In the genomic region with DNA sequence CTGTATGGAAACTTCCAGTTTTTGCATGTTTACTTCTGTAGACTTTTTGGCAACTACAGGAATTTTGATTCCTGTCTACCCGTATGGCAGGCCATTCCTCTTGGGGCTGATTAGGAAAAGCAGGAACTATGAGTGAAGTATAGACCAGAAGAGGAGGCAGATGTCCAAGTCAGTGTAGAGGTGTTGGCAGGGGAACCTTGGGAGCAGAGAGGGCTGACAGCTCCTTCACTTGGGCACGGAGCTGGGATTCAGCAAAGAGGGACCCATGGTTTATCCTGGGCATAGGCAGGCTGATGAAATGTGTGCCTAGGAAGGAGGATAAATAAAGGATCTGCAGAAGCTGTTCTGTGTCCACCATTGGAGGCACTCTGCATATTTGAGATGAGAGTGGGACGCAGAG, we compare ENCODE assay signal across 22 cellular contexts. TPM values are rescaled to one million over a fixed set of nuclear protein-coding genes. Genes with fewer than 3 reads are reported as not detected.
DNase-seq lines count a peak whose midpoint lies in the region; ATAC-seq and TF ChIP-seq lines count a peak whose summit lies in the region.
"Had no signal": no experiment of that assay in that cellular context is flagged by ENCODE, and none has a peak within 500 bp of the region (broad histone marks: within the 10 kb centered on the region; RNA-seq: fewer than 3 reads in every experiment).

No MANE protein-coding gene starts in this region.

- DNase-seq in cardiac septum (ENCODE audit: low spot score) (peak; percentile 9), Right ventricle myocardium superior (no peak), mesothelial cell of epicardium (ENCODE audit: low spot score in 2 of 2, unreplicated experiment in 2 of 2) (no peak), vagina (ENCODE audit: extremely low spot score in 2 of 2) (no peak), SIG-M5 treated with dmso at 0.1 percent for 504 hours (lab: John Stamatoyannopoulos, UW; ENCODE audit: unreplicated experiment) (no peak)
- no peak for DNase-seq in activated CD8-positive, alpha-beta memory T cell treated with anti-CD3 and anti-CD28 coated beads, Interleukin-2, amount 50 U/mL, for 4 hours
- no peak for DNase-seq in activated CD4-positive, alpha-beta T cell treated with anti-CD3 and anti-CD28 coated beads, Interleukin-2, amount 50 U/mL, for 1 hour
- DNase-seq: 8988T; AML-193; CD8-positive, alpha-beta memory T cell; EL; NCI-H1105; NCI-H146; NCI-H2029 treated with DMSO at 0.1 percent for 48 hours; NCI-H226; NCI-H524 treated with DMSO at 0.1 percent for 48 hours; NCI-H82; SJCRH30 had no signal

- H3K27me3 ChIP-seq in vagina = no peaks in the 10 kb centered on the region
- H3K27me3 ChIP-seq: SJCRH30 had no signal

- peaks cover 0 to 86% of the 10 kb centered on the region in 2 donors for H3K36me3 ChIP-seq in vagina

- peak overlapping the region; percentile 39 for H3K27ac ChIP-seq in vagina
- H3K27ac ChIP-seq: SJCRH30 had no signal

- no peaks in the 10 kb centered on the region for H3K9me3 Mint-ChIP-seq in mesothelial cell of epicardium
- H3K9me3 Mint-ChIP-seq: CD8-positive, alpha-beta memory T cell; IgD-negative memory B cell had no signal

- H3K9me3 ChIP-seq in vagina = no peaks in the 10 kb centered on the region
- H3K9me3 ChIP-seq: SJCRH30 had no signal

- peaks cover 6% of the 10 kb centered on the region for H3K4me1 Mint-ChIP-seq in mesothelial cell of epicardium
- H3K4me1 Mint-ChIP-seq: CD8-positive, alpha-beta memory T cell; IgD-negative memory B cell had no signal

- no peaks in the 10 kb centered on the region for H3K27me3 Mint-ChIP-seq in mesothelial cell of epicardium (ENCODE audit: low read depth)

- H3K4me3 Mint-ChIP-seq in mesothelial cell of epicardium = no peak overlapping the region
- H3K4me3 Mint-ChIP-seq: CD8-positive, alpha-beta memory T cell; IgD-negative memory B cell had no signal

- TF ChIP-seq CTCF in mesothelial cell of epicardium (IDR thresholded peaks at IDR 0.05; ENCODE audit: unreplicated experiment) = no peak
- no peak for TF ChIP-seq CTCF in vagina (IDR thresholded peaks at IDR 0.05)

- no peak for TF ChIP-seq POLR2A in vagina (IDR thresholded peaks at IDR 0.05)

- intact Hi-C loops in cardiac septum (cut with DNase I) (no loop called here), Right ventricle myocardium superior (cut with DNase I) (no loop called here), vagina (cut with DNase I) (no loop called here)

- H3K4me3 ChIP-seq in vagina = no peak overlapping the region
- H3K4me3 ChIP-seq: SJCRH30 had no signal

- no peaks in the 10 kb centered on the region for H3K4me1 ChIP-seq in vagina
- H3K4me1 ChIP-seq: SJCRH30 had no signal

- no peak for ATAC-seq in Right ventricle myocardium superior (ENCODE audit: poor library complexity)
- ATAC-seq in SK-N-SH treated with all-trans-retinoic acid at 6 μM for 48 hours = peak; percentile 38
- ATAC-seq: Panc1 had no signal

- peaks cover 49% of the 10 kb centered on the region for H3K36me3 Mint-ChIP-seq in mesothelial cell of epicardium
- H3K36me3 Mint-ChIP-seq: CD8-positive, alpha-beta memory T cell; IgD-negative memory B cell had no signal

- H3K27ac Mint-ChIP-seq in mesothelial cell of epicardium = peak overlapping the region; percentile 18
- H3K27ac Mint-ChIP-seq: IgD-negative memory B cell had no signal

TF ChIP-seq in SK-N-SH treated with all-trans-retinoic acid at 6 μM for 48 hours, 23 proteins besides CTCF, POLR2A, EP300 and RAD21:
- no peak for TF ChIP-seq ZFP3 (CRISPR knock-in tag; IDR thresholded peaks at IDR 0.05)
- TF ChIP-seq ARNTL (CRISPR knock-in tag; IDR thresholded peaks at IDR 0.05; ENCODE audit: borderline replicate concordance, low read depth) = no peak
- no peak for TF ChIP-seq ZNF8 (CRISPR knock-in tag; IDR thresholded peaks at IDR 0.05)
- TF ChIP-seq, protein P1, sequence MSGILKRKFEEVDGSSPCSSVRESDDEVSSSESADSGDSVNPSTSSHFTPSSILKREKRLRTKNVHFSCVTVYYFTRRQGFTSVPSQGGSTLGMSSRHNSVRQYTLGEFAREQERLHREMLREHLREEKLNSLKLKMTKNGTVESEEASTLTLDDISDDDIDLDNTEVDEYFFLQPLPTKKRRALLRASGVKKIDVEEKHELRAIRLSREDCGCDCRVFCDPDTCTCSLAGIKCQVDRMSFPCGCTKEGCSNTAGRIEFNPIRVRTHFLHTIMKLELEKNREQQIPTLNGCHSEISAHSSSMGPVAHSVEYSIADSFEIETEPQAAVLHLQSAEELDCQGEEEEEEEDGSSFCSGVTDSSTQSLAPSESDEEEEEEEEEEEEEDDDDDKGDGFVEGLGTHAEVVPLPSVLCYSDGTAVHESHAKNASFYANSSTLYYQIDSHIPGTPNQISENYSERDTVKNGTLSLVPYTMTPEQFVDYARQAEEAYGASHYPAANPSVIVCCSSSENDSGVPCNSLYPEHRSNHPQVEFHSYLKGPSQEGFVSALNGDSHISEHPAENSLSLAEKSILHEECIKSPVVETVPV (CRISPR knock-in tag; IDR thresholded peaks at IDR 0.05) = no peak
- no peak for TF ChIP-seq OSR1 (CRISPR knock-in tag; IDR thresholded peaks at IDR 0.05)
- TF ChIP-seq ZFP30 (CRISPR knock-in tag; IDR thresholded peaks at IDR 0.05) = no peak
- no peak for TF ChIP-seq ZC3H10 (CRISPR knock-in tag; IDR thresholded peaks at IDR 0.05)
- no peak for TF ChIP-seq CSDC2 (CRISPR knock-in tag; IDR thresholded peaks at IDR 0.05)
- no peak for TF ChIP-seq RARB (CRISPR knock-in tag; IDR thresholded peaks at IDR 0.05)
- TF ChIP-seq, protein P2, sequence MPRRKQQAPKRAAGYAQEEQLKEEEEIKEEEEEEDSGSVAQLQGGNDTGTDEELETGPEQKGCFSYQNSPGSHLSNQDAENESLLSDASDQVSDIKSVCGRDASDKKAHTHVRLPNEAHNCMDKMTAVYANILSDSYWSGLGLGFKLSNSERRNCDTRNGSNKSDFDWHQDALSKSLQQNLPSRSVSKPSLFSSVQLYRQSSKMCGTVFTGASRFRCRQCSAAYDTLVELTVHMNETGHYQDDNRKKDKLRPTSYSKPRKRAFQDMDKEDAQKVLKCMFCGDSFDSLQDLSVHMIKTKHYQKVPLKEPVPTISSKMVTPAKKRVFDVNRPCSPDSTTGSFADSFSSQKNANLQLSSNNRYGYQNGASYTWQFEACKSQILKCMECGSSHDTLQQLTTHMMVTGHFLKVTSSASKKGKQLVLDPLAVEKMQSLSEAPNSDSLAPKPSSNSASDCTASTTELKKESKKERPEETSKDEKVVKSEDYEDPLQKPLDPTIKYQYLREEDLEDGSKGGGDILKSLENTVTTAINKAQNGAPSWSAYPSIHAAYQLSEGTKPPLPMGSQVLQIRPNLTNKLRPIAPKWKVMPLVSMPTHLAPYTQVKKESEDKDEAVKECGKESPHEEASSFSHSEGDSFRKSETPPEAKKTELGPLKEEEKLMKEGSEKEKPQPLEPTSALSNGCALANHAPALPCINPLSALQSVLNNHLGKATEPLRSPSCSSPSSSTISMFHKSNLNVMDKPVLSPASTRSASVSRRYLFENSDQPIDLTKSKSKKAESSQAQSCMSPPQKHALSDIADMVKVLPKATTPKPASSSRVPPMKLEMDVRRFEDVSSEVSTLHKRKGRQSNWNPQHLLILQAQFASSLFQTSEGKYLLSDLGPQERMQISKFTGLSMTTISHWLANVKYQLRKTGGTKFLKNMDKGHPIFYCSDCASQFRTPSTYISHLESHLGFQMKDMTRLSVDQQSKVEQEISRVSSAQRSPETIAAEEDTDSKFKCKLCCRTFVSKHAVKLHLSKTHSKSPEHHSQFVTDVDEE (CRISPR knock-in tag; IDR thresholded peaks at IDR 0.05) = no peak
- no peak for TF ChIP-seq ESRRG (CRISPR knock-in tag; IDR thresholded peaks at IDR 0.05)
- no peak for TF ChIP-seq ISL1 (CRISPR knock-in tag; IDR thresholded peaks at IDR 0.05)
- no peak for TF ChIP-seq TOX (CRISPR knock-in tag; IDR thresholded peaks at IDR 0.05; ENCODE audit: borderline replicate concordance)
- TF ChIP-seq ZNF565 (CRISPR knock-in tag; conservative IDR thresholded peaks at IDR 0.05; ENCODE audit: low read depth) = no peak
- TF ChIP-seq BACH2 (CRISPR knock-in tag; IDR thresholded peaks at IDR 0.05; ENCODE audit: borderline replicate concordance) = no peak
- no peak for TF ChIP-seq TCF4 (CRISPR knock-in tag; IDR thresholded peaks at IDR 0.05; ENCODE audit: borderline replicate concordance)
TF ChIP-seq in SK-N-SH treated with all-trans-retinoic acid at 6 μM for 48 hours: peak in this region for 0.

RNA-seq across cellular contexts. Expression of a gene that starts 33.1 kb away (rescaled TPM):
- total RNA-seq in cardiac septum = not detected
- not detected for total RNA-seq in Right ventricle myocardium superior
- 0.11 TPM in 1 of 3 replicates, not detected in the others for total RNA-seq in mesothelial cell of epicardium
- total RNA-seq in vagina = 0.25 TPM
- total RNA-seq: CD8-positive, alpha-beta memory T cell; H4; SJCRH30 had no signal

RNA-seq across cellular contexts. Expression of a gene that starts 39.0 kb away (rescaled TPM):
- 155 TPM for total RNA-seq in cardiac septum
- 102 TPM for total RNA-seq in Right ventricle myocardium superior
- 138 to 148 TPM (median 139 TPM) in 3 replicates for total RNA-seq in mesothelial cell of epicardium
- total RNA-seq in vagina = 119 TPM
